8 cellular contexts compared by ENCODE assay signal in the genomic region with DNA sequence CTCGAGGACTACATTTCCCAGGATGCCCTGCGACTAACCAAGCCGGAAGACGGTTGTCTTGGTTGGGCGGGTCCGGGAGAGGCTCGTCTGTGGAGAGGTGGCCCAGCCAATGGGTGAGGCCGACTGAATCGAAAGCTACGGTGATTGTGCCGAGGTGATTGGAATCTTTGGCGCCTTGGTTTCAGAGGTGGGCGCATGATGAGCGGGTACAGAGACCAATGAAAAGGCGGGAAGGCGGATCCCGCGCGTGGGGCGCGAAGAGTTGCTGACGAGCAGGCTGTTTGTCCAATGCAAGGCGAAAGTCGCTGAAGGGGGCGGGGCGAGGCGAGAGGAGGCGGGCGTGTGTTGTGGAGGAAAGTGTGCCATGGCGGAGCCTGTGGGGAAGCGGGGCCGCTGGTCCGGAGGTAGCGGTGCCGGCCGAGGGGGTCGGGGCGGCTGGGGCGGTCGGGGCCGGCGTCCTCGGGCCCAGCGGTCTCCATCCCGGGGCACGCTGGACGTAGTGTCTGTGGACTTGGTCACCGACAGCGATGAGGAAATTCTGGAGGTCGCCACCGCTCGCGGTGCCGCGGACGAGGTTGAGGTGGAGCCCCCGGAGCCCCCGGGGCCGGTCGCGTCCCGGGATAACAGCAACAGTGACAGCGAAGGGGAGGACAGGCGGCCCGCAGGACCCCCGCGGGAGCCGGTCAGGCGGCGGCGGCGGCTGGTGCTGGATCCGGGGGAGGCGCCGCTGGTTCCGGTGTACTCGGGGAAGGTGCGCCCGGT. TPM values are rescaled to one million over a fixed set of nuclear protein-coding genes. Genes with fewer than 3 reads are reported as not detected.
DNase-seq lines count a peak whose midpoint lies in the region; ATAC-seq and TF ChIP-seq lines count a peak whose summit lies in the region.

A gene (plus strand): TSS at position 290 of the 762 bp plus-strand sequence. CDS start 75 bp downstream, at position 365.

- H3K27me3 Mint-ChIP-seq in T-helper 17 cell (no peaks in the 10 kb centered on the region), progenitor cell of endocrine pancreas (peaks cover 7% of the 10 kb centered on the region)

- ATAC-seq in HG02885 (IDR thresholded peaks at IDR 0.05; ENCODE audit: poor library complexity, unreplicated experiment) (peak; percentile 91), T-helper 17 cell (peak; percentile 96)

- peaks cover 38% of the 10 kb centered on the region for H3K36me3 ChIP-seq in left ventricle myocardium inferior

- TF ChIP-seq CTCF in left ventricle myocardium inferior (IDR thresholded peaks at IDR 0.05; ENCODE audit: borderline replicate concordance) (no peak), progenitor cell of endocrine pancreas (IDR thresholded peaks at IDR 0.05; ENCODE audit: unreplicated experiment) (no peak)

- peak within 1 kb of the TSS; percentile 91 for H3K27ac Mint-ChIP-seq in T-helper 17 cell
- peak within 1 kb of the TSS; percentile 92 for H3K27ac Mint-ChIP-seq in progenitor cell of endocrine pancreas

- H3K4me3 ChIP-seq in left ventricle myocardium inferior = peak within 1 kb of the TSS; percentile 92

- TF ChIP-seq POLR2A in GM15510 (IDR thresholded peaks at IDR 0.05; ENCODE audit: borderline replicate concordance, extremely low read depth, insufficient read length) = peak; percentile 86

- intact Hi-C loops in left ventricle myocardium inferior (cut with micrococcal nuclease) = no loop called here

- H3K4me1 Mint-ChIP-seq in T-helper 17 cell (peaks cover 23% of the 10 kb centered on the region), progenitor cell of endocrine pancreas (ENCODE audit: low read depth) (peaks cover 12% of the 10 kb centered on the region)

- no peaks in the 10 kb centered on the region for H3K9me3 ChIP-seq in T-helper 17 cell (ENCODE audit: control insufficient read depth, low read length, poor library complexity, severe bottlenecking)
- H3K9me3 ChIP-seq in left ventricle myocardium inferior (replicated peaks) = no peaks in the 10 kb centered on the region

- H3K27me3 ChIP-seq in left ventricle myocardium inferior (ENCODE audit: low read depth) = no peaks in the 10 kb centered on the region

- peaks cover 22% of the 10 kb centered on the region for H3K4me1 ChIP-seq in left ventricle myocardium inferior

- no peaks in the 10 kb centered on the region for H3K9me3 Mint-ChIP-seq in progenitor cell of endocrine pancreas (ENCODE audit: low read depth)

- peak; percentile 98 for DNase-seq in NCI-H1694 treated with DMSO at 0.1 percent for 48 hours (lab: John Stamatoyannopoulos, UW)
- DNase-seq in T-helper 17 cell = peak; percentile 97 to 99 (median 99)
- peak; percentile 90 to 100 (median 100) for DNase-seq in amygdala (lab: John Stamatoyannopoulos, UW)
- peak; percentile 99 for DNase-seq in left ventricle myocardium inferior
- peak; percentile 98 for DNase-seq in progenitor cell of endocrine pancreas (ENCODE audit: low spot score, unreplicated experiment)
- peak; percentile 100 for DNase-seq in ureter (ENCODE audit: low spot score)

- H3K27ac ChIP-seq in left ventricle myocardium inferior (replicated peaks) = peak within 1 kb of the TSS; percentile 90

- peaks cover 6% of the 10 kb centered on the region for H3K36me3 Mint-ChIP-seq in T-helper 17 cell (ENCODE audit: low read depth)
- H3K36me3 Mint-ChIP-seq in progenitor cell of endocrine pancreas (ENCODE audit: insufficient read depth) = no peaks in the 10 kb centered on the region

- peak within 1 kb of the TSS; percentile 100 for H3K4me3 Mint-ChIP-seq in T-helper 17 cell
- peak within 1 kb of the TSS; percentile 99 for H3K4me3 Mint-ChIP-seq in progenitor cell of endocrine pancreas (ENCODE audit: low read depth)

RNA-seq across cellular contexts. Expression of the gene that starts here (rescaled TPM):
- total RNA-seq in T-helper 17 cell (10 to 100 TPM; 67.7 to 70.9 TPM), left ventricle myocardium inferior (18.1 TPM), progenitor cell of endocrine pancreas (70.4 and 77.1 TPM in 2 replicates), ureter (43.2 TPM)

Comparison
In these comparisons a context has a peak if more than half of its experiments do, and no peak if none do; other contexts are left out.
1. Peak in every context shown above with its lines: DNase-seq, ATAC-seq, H3K4me3 ChIP-seq and H3K27ac ChIP-seq.